Comparison of ENCODE assay signal across 9 cellular contexts in the genomic region with DNA sequence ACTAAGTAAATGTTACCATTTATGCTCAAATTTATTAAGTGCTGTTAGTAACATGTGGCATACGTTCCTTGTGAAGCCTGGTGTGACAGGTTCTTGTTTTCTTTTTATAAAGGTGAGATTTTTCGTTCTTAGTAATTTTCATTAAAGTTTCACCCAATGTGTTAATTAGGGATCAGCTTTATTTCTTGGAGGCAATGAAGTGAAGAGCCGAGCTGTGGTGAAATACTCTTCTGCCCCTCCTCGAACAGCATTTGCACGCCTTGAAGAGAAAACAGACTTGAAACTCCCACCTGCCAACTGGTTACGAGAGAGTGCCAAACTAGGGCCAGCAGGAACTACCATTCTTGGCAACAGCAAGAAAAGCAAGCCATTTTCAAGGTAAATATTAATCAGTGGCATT. TPM values are rescaled to one million over a fixed set of nuclear protein-coding genes. Genes with fewer than 3 reads are reported as not detected.
DNase-seq lines count a peak whose midpoint lies in the region; ATAC-seq lines count a peak whose summit lies in the region.
"Had no signal": no experiment of that assay in that cellular context is flagged by ENCODE, and none has a peak within 500 bp of the region (broad histone marks: within the 10 kb centered on the region; RNA-seq: fewer than 3 reads in every experiment).

No MANE protein-coding gene starts in this region.

- H3K9me3 ChIP-seq in subcutaneous abdominal adipose tissue (ENCODE audit: control insufficient read depth in 5 of 5, low read length in 5 of 5), result no peaks in the 10 kb centered on the region

- intact Hi-C loops in posterior cingulate gyrus (cut with DNase I), result loop anchor here (10.0 kb wide), 1 partner anchor 104 kb away; a partner anchor contains a TSS

- H3K9me3 Mint-ChIP-seq in activated naive CD4-positive, alpha-beta T cell treated with anti-CD3 and anti-CD28 coated beads, Interleukin-2, amount 50 U/mL, for 24 hours, result no peaks in the 10 kb centered on the region
- H3K9me3 Mint-ChIP-seq in activated naive CD4-positive, alpha-beta T cell treated with anti-CD3 and anti-CD28 coated beads, Interleukin-2, amount 50 U/mL, for 72 hours, result no peaks in the 10 kb centered on the region
- H3K9me3 Mint-ChIP-seq in activated naive CD8-positive, alpha-beta T cell treated with anti-CD3 and anti-CD28 coated beads, Interleukin-2, amount 50 U/mL, for 24 hours, result no peaks in the 10 kb centered on the region

- peak overlapping the region; percentile 59 for H3K27ac Mint-ChIP-seq in activated naive CD4-positive, alpha-beta T cell treated with anti-CD3 and anti-CD28 coated beads, Interleukin-2, amount 50 U/mL, for 24 hours
- peak overlapping the region in 1 of 2 donors; percentile 50 for H3K27ac Mint-ChIP-seq in activated naive CD4-positive, alpha-beta T cell treated with anti-CD3 and anti-CD28 coated beads, Interleukin-2, amount 50 U/mL, for 72 hours
- peak overlapping the region; percentile 98 for H3K27ac Mint-ChIP-seq in activated naive CD8-positive, alpha-beta T cell treated with anti-CD3 and anti-CD28 coated beads, Interleukin-2, amount 50 U/mL, for 24 hours

- H3K4me3 ChIP-seq in subcutaneous abdominal adipose tissue (ENCODE audit: low read depth in 1 of 5, low read length in 5 of 5), result peak overlapping the region in 1 of 5 donors; percentile 95

- H3K27me3 Mint-ChIP-seq in activated naive CD4-positive, alpha-beta T cell treated with anti-CD3 and anti-CD28 coated beads, Interleukin-2, amount 50 U/mL, for 24 hours, result no peaks in the 10 kb centered on the region
- H3K27me3 Mint-ChIP-seq in activated naive CD8-positive, alpha-beta T cell treated with anti-CD3 and anti-CD28 coated beads, Interleukin-2, amount 50 U/mL, for 24 hours, result no peaks in the 10 kb centered on the region

- peak overlapping the region; percentile 77 for H3K4me3 Mint-ChIP-seq in activated naive CD4-positive, alpha-beta T cell treated with anti-CD3 and anti-CD28 coated beads, Interleukin-2, amount 50 U/mL, for 24 hours
- peak overlapping the region; percentile 96 for H3K4me3 Mint-ChIP-seq in activated naive CD8-positive, alpha-beta T cell treated with anti-CD3 and anti-CD28 coated beads, Interleukin-2, amount 50 U/mL, for 24 hours

- no peak for DNase-seq in activated naive CD4-positive, alpha-beta T cell treated with anti-CD3 and anti-CD28 coated beads, Interleukin-2, amount 50 U/mL, for 72 hours (ENCODE audit: low spot score in 2 of 2)
- DNase-seq in activated naive CD8-positive, alpha-beta T cell treated with anti-CD3 and anti-CD28 coated beads, Interleukin-2, amount 50 U/mL, for 24 hours, result no peak
- no peak for DNase-seq in DMS79 (lab: John Stamatoyannopoulos, UW)
- no peak for DNase-seq in posterior cingulate gyrus
- no peak for DNase-seq in COLO668 (lab: John Stamatoyannopoulos, UW; ENCODE audit: unreplicated experiment)

- peaks cover 5 to 26% (median 23%) of the 10 kb centered on the region in 5 donors for H3K4me1 ChIP-seq in subcutaneous abdominal adipose tissue (ENCODE audit: control insufficient read depth in 5 of 5, insufficient read depth in 5 of 5, low read length in 5 of 5)

- peak overlapping the region in 3 of 5 donors; percentile 16 to 30 (median 20) for H3K9ac ChIP-seq in subcutaneous abdominal adipose tissue (ENCODE audit: low read length in 5 of 5)

- peaks cover 33% of the 10 kb centered on the region for H3K4me1 Mint-ChIP-seq in activated naive CD4-positive, alpha-beta T cell treated with anti-CD3 and anti-CD28 coated beads, Interleukin-2, amount 50 U/mL, for 24 hours
- H3K4me1 Mint-ChIP-seq in activated naive CD8-positive, alpha-beta T cell treated with anti-CD3 and anti-CD28 coated beads, Interleukin-2, amount 50 U/mL, for 24 hours, result peaks cover 31% of the 10 kb centered on the region

- ATAC-seq in activated naive CD4-positive, alpha-beta T cell treated with anti-CD3 and anti-CD28 coated beads, Interleukin-2, amount 50 U/mL, for 72 hours, result no peak
- peak; percentile 34 for ATAC-seq in HG03025 (IDR thresholded peaks at IDR 0.05; ENCODE audit: low FRiP score, unreplicated experiment)
- ATAC-seq in activated naive CD8-positive, alpha-beta T cell treated with anti-CD3 and anti-CD28 coated beads, Interleukin-2, amount 50 U/mL, for 24 hours, result no peak

- no peaks in the 10 kb centered on the region for H3K27me3 ChIP-seq in subcutaneous abdominal adipose tissue (ENCODE audit: control insufficient read depth in 5 of 5, insufficient read depth in 4 of 5, low read length in 5 of 5)

- no peak overlapping the region for H3K27ac ChIP-seq in subcutaneous abdominal adipose tissue (ENCODE audit: low read depth, low read length)

- H3K36me3 Mint-ChIP-seq in activated naive CD4-positive, alpha-beta T cell treated with anti-CD3 and anti-CD28 coated beads, Interleukin-2, amount 50 U/mL, for 24 hours, result peaks cover 25% of the 10 kb centered on the region
- H3K36me3 Mint-ChIP-seq in activated naive CD4-positive, alpha-beta T cell treated with anti-CD3 and anti-CD28 coated beads, Interleukin-2, amount 50 U/mL, for 72 hours, result peaks cover 37 to 47% of the 10 kb centered on the region in 2 donors
- peaks cover 45% of the 10 kb centered on the region for H3K36me3 Mint-ChIP-seq in activated naive CD8-positive, alpha-beta T cell treated with anti-CD3 and anti-CD28 coated beads, Interleukin-2, amount 50 U/mL, for 24 hours (ENCODE audit: low read depth)

- peaks cover 32 to 43% (median 39%) of the 10 kb centered on the region in 5 donors for H3K36me3 ChIP-seq in subcutaneous abdominal adipose tissue (ENCODE audit: control insufficient read depth in 5 of 5, insufficient read depth in 5 of 5, low read length in 5 of 5)

RNA-seq across cellular contexts. Expression of a gene that starts 1.5 kb away (rescaled TPM):
- total RNA-seq in activated naive CD4-positive, alpha-beta T cell treated with anti-CD3 and anti-CD28 coated beads, Interleukin-2, amount 50 U/mL, for 72 hours, result 10 to 100 TPM; 33.9 to 34.4 TPM

RNA-seq across cellular contexts. Expression of a gene that starts 38.1 kb away (rescaled TPM):
- not detected for total RNA-seq in activated naive CD4-positive, alpha-beta T cell treated with anti-CD3 and anti-CD28 coated beads, Interleukin-2, amount 50 U/mL, for 72 hours
- total RNA-seq: NCI-H460 had no signal

RNA-seq across cellular contexts. Expression of a gene that starts 54.6 kb away (rescaled TPM):
- not detected for total RNA-seq in activated naive CD4-positive, alpha-beta T cell treated with anti-CD3 and anti-CD28 coated beads, Interleukin-2, amount 50 U/mL, for 72 hours
- total RNA-seq: NCI-H460 had no signal
